Comparison of ENCODE assay signal across 21 cellular contexts in the genomic region with DNA sequence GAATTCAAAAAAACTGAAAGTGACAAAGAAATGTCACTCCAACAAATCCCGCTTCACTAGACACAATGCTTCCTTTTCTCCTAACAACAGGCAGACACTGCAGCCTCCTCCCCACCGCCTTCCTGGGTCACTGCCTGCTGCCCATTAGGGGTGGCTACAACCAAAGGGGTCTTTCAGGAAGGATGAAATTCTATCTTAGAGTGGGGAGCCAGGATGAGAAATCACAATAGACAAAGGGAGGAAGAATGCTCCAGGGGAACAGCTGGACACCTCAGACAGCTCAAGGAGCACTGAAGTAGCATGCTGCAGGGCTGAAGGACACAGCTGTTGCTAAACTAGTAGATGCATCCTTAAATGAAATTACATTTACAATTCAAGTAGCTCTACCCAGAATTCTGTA. TPM values are rescaled to one million over a fixed set of nuclear protein-coding genes. Genes with fewer than 3 reads are reported as not detected.
DNase-seq lines count a peak whose midpoint lies in the region; ATAC-seq, FAIRE-seq and TF ChIP-seq lines count a peak whose summit lies in the region.
"Had no signal": no experiment of that assay in that cellular context is flagged by ENCODE, and none has a peak within 500 bp of the region (broad histone marks: within the 10 kb centered on the region; RNA-seq: fewer than 3 reads in every experiment).

No MANE protein-coding gene starts in this region.

- H3K79me2 ChIP-seq in endothelial cell of umbilical vein (ENCODE audit: control insufficient read depth, insufficient read depth, low read length): no peaks in the 10 kb centered on the region

- peaks cover 14% of the 10 kb centered on the region for H3K36me3 Mint-ChIP-seq in neural crest cell (ENCODE audit: low read depth)

- peaks cover 39% of the 10 kb centered on the region for H3K4me1 Mint-ChIP-seq in neural crest cell

- H3K9me3 ChIP-seq in endothelial cell of umbilical vein (replicated peaks; ENCODE audit: control insufficient read depth, insufficient read depth, low read length): no peaks in the 10 kb centered on the region
- H3K9me3 ChIP-seq in small intestine (ENCODE audit: control insufficient read depth, low read depth): no peaks in the 10 kb centered on the region
- H3K9me3 ChIP-seq: HAP-1 had no signal

- H3K4me3 ChIP-seq in endothelial cell of umbilical vein (replicated peaks in 1 of 3; ENCODE audit: insufficient read depth in 1 of 3, low read depth in 1 of 3, low read length in 3 of 3) (no peak overlapping the region), small intestine (ENCODE audit: low read depth in 1 of 2, low read length in 2 of 2) (no peak overlapping the region)
- H3K4me3 ChIP-seq: HAP-1 had no signal

- no peak overlapping the region for H3K9ac ChIP-seq in endothelial cell of umbilical vein (replicated peaks; ENCODE audit: extremely low read depth, insufficient read depth, low read length)

- POLR2A ChIA-PET in endothelial cell of umbilical vein (lab: Charles Lee): no interaction called here

- H3K27ac ChIP-seq in endothelial cell of umbilical vein (ENCODE audit: insufficient read depth, low read depth, low read length) (no peak overlapping the region), small intestine (ENCODE audit: low read depth in 1 of 2, low read length in 1 of 2) (no peak overlapping the region)
- H3K27ac ChIP-seq: 22Rv1, C4-2B, HL-60 had no signal

- peak; percentile 17 to 44 for DNase-seq in NCI-H524 (lab: John Stamatoyannopoulos, UW)
- DNase-seq in NCI-H524 treated with DMSO at 0.1 percent for 48 hours (lab: John Stamatoyannopoulos, UW): no peak
- no peak for DNase-seq in endothelial cell of umbilical vein (ENCODE audit: low read depth, low spot score)
- DNase-seq in neural crest cell (ENCODE audit: low read depth, low spot score): peak; percentile 43
- no peak for DNase-seq in urothelium cell line (ENCODE audit: low spot score)
- no peak for DNase-seq in COR-L47 (lab: John Stamatoyannopoulos, UW)
- DNase-seq in small intestine: no peak
- DNase-seq: AML-193, DMS79 treated with DMSO at 0.1 percent for 48 hours, IMR-90, NCI-H1092 treated with DMSO at 0.1 percent for 48 hours, NCI-H146, NCI-H2029 treated with DMSO at 0.1 percent for 48 hours, NCI-H82, RPMI8226, SIG-M5 had no signal

- intact Hi-C loops in endothelial cell of umbilical vein (cut with micrococcal nuclease): no loop called here

- H3K9me1 ChIP-seq in endothelial cell of umbilical vein (replicated peaks; ENCODE audit: control insufficient read depth, extremely low read depth, insufficient read depth, low read length): peaks cover 2% of the 10 kb centered on the region

- H3K36me3 ChIP-seq in endothelial cell of umbilical vein (ENCODE audit: control insufficient read depth in 2 of 2, extremely low read depth in 1 of 2, insufficient read depth in 2 of 2, low read length in 2 of 2): no peaks in the 10 kb centered on the region
- H3K36me3 ChIP-seq in small intestine (ENCODE audit: control insufficient read depth in 2 of 2, insufficient read depth in 2 of 2, low read length in 2 of 2): peaks cover 0 to 1% of the 10 kb centered on the region in 2 donors
- H3K36me3 ChIP-seq: HAP-1 had no signal

- CTCF ChIA-PET in endothelial cell of umbilical vein (lab: Charles Lee): interaction anchor here (0.7 to 1.5 kb wide), 4 partner anchors 25 to 107 kb away, joined by 3 read pairs; no protein-coding TSS in a partner anchor

- peak overlapping the region; percentile 88 for H3K27ac Mint-ChIP-seq in neural crest cell (ENCODE audit: unreplicated experiment)

- H3K27me3 ChIP-seq in endothelial cell of umbilical vein (ENCODE audit: control insufficient read depth in 2 of 2, insufficient read depth in 2 of 2, low read length in 2 of 2): no peaks in the 10 kb centered on the region
- H3K27me3 ChIP-seq in small intestine (ENCODE audit: control insufficient read depth in 2 of 2, insufficient read depth in 2 of 2, low read length in 2 of 2): no peaks in the 10 kb centered on the region

- H3K4me1 ChIP-seq in endothelial cell of umbilical vein (ENCODE audit: control insufficient read depth, extremely low read depth, insufficient read depth, low read length) (peaks cover 10% of the 10 kb centered on the region), small intestine (ENCODE audit: control insufficient read depth in 2 of 2, insufficient read depth in 1 of 2, low read depth in 1 of 2, low read length in 1 of 2) (no peaks in the 10 kb centered on the region)
- H3K4me1 ChIP-seq: HAP-1 had no signal

- FAIRE-seq in endothelial cell of umbilical vein (lab: Jason Lieb, UNC) (peak; percentile 55), urothelium cell line (lab: Jason Lieb, UNC) (peak; percentile 81), small intestine (lab: Jason Lieb, UNC) (no peak)

- no peak overlapping the region for H2AFZ ChIP-seq in endothelial cell of umbilical vein (ENCODE audit: low read depth, low read length)

- no peak for TF ChIP-seq POLR2A in endothelial cell of umbilical vein (IDR thresholded peaks at IDR 0.05; ENCODE audit: low read depth, low read length)

- H3K4me3 Mint-ChIP-seq in neural crest cell: peak overlapping the region; percentile 20

- no peak for ATAC-seq in HG03521 (IDR thresholded peaks at IDR 0.05; ENCODE audit: unreplicated experiment)

- no peaks in the 10 kb centered on the region for H3K27me3 Mint-ChIP-seq in neural crest cell (ENCODE audit: low read depth)

- H3K9me3 Mint-ChIP-seq in neural crest cell: no peaks in the 10 kb centered on the region

- BruUV-seq in endothelial cell of umbilical vein (replicated peaks; lab: Mats Ljungman, UMichigan): no TSS peak

- H4K20me1 ChIP-seq in endothelial cell of umbilical vein (replicated peaks; ENCODE audit: control insufficient read depth, extremely low read depth, insufficient read depth, low read length): no peaks in the 10 kb centered on the region

- dilution Hi-C loops in endothelial cell of umbilical vein (cut with MboI; ENCODE audit: extremely low pct_ligation_motif_present, low sequenced_read_pairs): no loop called here

- TF ChIP-seq CTCF in endothelial cell of umbilical vein (IDR thresholded peaks at IDR 0.05; ENCODE audit: extremely low read depth in 1 of 2, insufficient read depth in 1 of 2, low read depth in 1 of 2, low read length in 2 of 2) (no peak), neural crest cell (conservative IDR thresholded peaks at IDR 0.05) (no peak)

- H3K4me2 ChIP-seq in endothelial cell of umbilical vein (ENCODE audit: insufficient read depth, low read length): no peak overlapping the region

- WGBS in small intestine, 3 donors: 90 to 97% (median 94%) methylated on average over 2 of the region's 2 CpGs

TF ChIP-seq in endothelial cell of umbilical vein, 7 proteins besides CTCF, POLR2A, EP300 and RAD21:
- TF ChIP-seq POLR2AphosphoS5 (IDR thresholded peaks at IDR 0.05; ENCODE audit: insufficient read depth, low read depth, low read length): no peak
- TF ChIP-seq, protein P1, sequence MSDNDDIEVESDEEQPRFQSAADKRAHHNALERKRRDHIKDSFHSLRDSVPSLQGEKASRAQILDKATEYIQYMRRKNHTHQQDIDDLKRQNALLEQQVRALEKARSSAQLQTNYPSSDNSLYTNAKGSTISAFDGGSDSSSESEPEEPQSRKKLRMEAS (IDR thresholded peaks at IDR 0.05; ENCODE audit: insufficient read depth, insufficient read length): no peak
- no peak for TF ChIP-seq MYC (IDR thresholded peaks at IDR 0.05; ENCODE audit: low read depth, low read length)
- no peak for TF ChIP-seq EZH2 (IDR thresholded peaks at IDR 0.05; ENCODE audit: borderline replicate concordance, low read depth, low read length, severe bottlenecking)
- TF ChIP-seq JUN (IDR thresholded peaks at IDR 0.05; ENCODE audit: borderline replicate concordance, insufficient read depth, insufficient read length, low read depth): no peak
- TF ChIP-seq GATA2 (IDR thresholded peaks at IDR 0.05; ENCODE audit: insufficient read depth, insufficient read length, low read depth, low read length): no peak
- no peak for TF ChIP-seq FOS (IDR thresholded peaks at IDR 0.05; ENCODE audit: borderline replicate concordance, insufficient read depth, low read length)
TF ChIP-seq in endothelial cell of umbilical vein: peak in this region for 0.

RNA-seq across cellular contexts. Expression of a gene that starts 54.2 kb away (rescaled TPM):
- total RNA-seq in endothelial cell of umbilical vein (14.9 and 16.4 TPM in 2 replicates), neural crest cell (14.0 and 15.6 TPM in 2 replicates)
- polyA plus RNA-seq in endothelial cell of umbilical vein (3.2 and 3.5 TPM in 2 replicates), small intestine (10 to 100 TPM; 16.5 to 40.9 (median 23.7) TPM)
- polyA plus RNA-seq in endothelial cell of umbilical vein (2011; cell fraction: cytosol; rRNA removed): 7.1 and 7.7 TPM in 2 replicates
- 8.1 and 11.1 TPM in 2 replicates for polyA plus RNA-seq in endothelial cell of umbilical vein (2011; cell fraction: nucleus; rRNA removed)
- 7.0 and 9.6 TPM in 2 replicates for polyA plus RNA-seq in endothelial cell of umbilical vein (2012)
- polyA minus RNA-seq in endothelial cell of umbilical vein: 14.3 and 25.0 TPM in 2 replicates
- polyA minus RNA-seq in endothelial cell of umbilical vein (2011; cell fraction: cytosol; rRNA and poly(A)+ RNA removed): 0.72 TPM
- polyA minus RNA-seq in endothelial cell of umbilical vein (2011; cell fraction: nucleus; rRNA and poly(A)+ RNA removed): 60.2 and 76.4 TPM in 2 replicates

Comparison
In these comparisons a context has a peak if more than half of its experiments do, and no peak if none do; other contexts are left out.
1. DNase-seq: peak in NCI-H524 (2 of 2) and neural crest cell (single experiment); none in NCI-H524 treated with DMSO at 0.1 percent for 48 hours (single experiment), endothelial cell of umbilical vein (single experiment), urothelium cell line (single experiment), COR-L47 (single experiment) and small intestine (single experiment).